ENCODE assay signal across 9 cellular contexts in the genomic region with DNA sequence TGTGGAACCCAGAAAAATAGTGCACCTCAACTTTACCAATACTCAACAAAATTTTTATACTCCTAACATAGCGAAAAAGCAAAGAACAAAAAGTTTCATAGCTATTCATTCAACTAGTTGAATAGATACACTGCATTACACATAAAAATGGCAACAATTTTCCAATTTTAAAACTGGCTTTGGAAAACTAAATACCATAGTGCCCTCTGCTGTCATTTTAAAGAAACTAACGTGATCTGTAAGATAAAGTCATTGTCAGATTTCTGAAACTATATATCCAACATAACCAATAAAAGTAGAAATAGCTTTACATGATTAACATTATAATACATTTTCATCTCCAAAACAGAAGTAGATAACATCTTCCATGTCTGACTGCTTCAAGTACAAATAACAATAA. TPM values are rescaled to one million over a fixed set of nuclear protein-coding genes. Genes with fewer than 3 reads are reported as not detected.
A peak's percentile ranks its signal among the peaks of the same experiment; 100 is the strongest.
DNase-seq lines count a peak whose midpoint lies in the region; ATAC-seq, FAIRE-seq and TF ChIP-seq lines count a peak whose summit lies in the region.
"Had no signal": no experiment of that assay in that cellular context is flagged by ENCODE, and none has a peak within 500 bp of the region (broad histone marks: within the 10 kb centered on the region; RNA-seq: fewer than 3 reads in every experiment).

No MANE protein-coding gene starts in this region.

- H3K27me3 Mint-ChIP-seq in GM23338 (ENCODE audit: insufficient read depth, low read depth, poor library complexity): no peaks in the 10 kb centered on the region

- no peak for ATAC-seq in GM23338
- no peak for ATAC-seq in Panc1
- ATAC-seq in HG02938 (IDR thresholded peaks at IDR 0.05; ENCODE audit: unreplicated experiment): no peak
- no peak for ATAC-seq in GM21423 (IDR thresholded peaks at IDR 0.05; ENCODE audit: unreplicated experiment)

- no peak overlapping the region for H3K4me3 ChIP-seq in GM23338
- no peak overlapping the region for H3K4me3 ChIP-seq in Panc1 (ENCODE audit: low read depth in 2 of 2, low read length in 2 of 2)

- no peaks in the 10 kb centered on the region; the same call in 1 of the 3 replicates for H3K9me3 Mint-ChIP-seq in GM23338

- H3K9me3 ChIP-seq in Panc1 (ENCODE audit: control insufficient read depth, insufficient read depth, low read depth, low read length): no peaks in the 10 kb centered on the region

- DNase-seq in GM23338 (ENCODE audit: low spot score) (peak; percentile 49), Panc1 (ENCODE audit: low read depth, low spot score) (no peak), fibroblast of gingiva (ENCODE audit: low read depth) (peak; percentile 26), epidermal melanocyte (ENCODE audit: insufficient read length, low spot score) (no peak), NCI-H146 (lab: John Stamatoyannopoulos, UW) (no peak)
- DNase-seq: activated CD8-positive, alpha-beta memory T cell treated with anti-CD3 and anti-CD28 coated beads, Interleukin-2, amount 50 U/mL, for 48 hours had no signal

- intact Hi-C loops in Panc1 (cut with micrococcal nuclease; ENCODE audit: unreplicated experiment): no loop called here

- POLR2A ChIA-PET in Panc1 (lab: Charles Lee): no interaction called here

- H3K4me2 ChIP-seq in GM23338: no peak overlapping the region

- H3K79me2 ChIP-seq in GM23338 (replicated peaks; ENCODE audit: insufficient read depth): no peaks in the 10 kb centered on the region

- BruUV-seq in Panc1 (replicated peaks; lab: Mats Ljungman, UMichigan): no TSS peak

- H3K27me3 ChIP-seq in GM23338 (ENCODE audit: insufficient read depth) (no peaks in the 10 kb centered on the region), Panc1 (ENCODE audit: control insufficient read depth, insufficient read depth, low read length) (no peaks in the 10 kb centered on the region)

- no peaks in the 10 kb centered on the region for H3K9me2 ChIP-seq in GM23338 (ENCODE audit: insufficient read depth)

- in situ Hi-C loops in Panc1 (cut with HindIII; ENCODE audit: low pct_unique_long_range_greater_than_20kb, low sequenced_read_pairs): no loop called here

- H3K27ac Mint-ChIP-seq in GM23338: no peak overlapping the region

- peak; percentile 99 for FAIRE-seq in A204.1 (lab: Jason Lieb, UNC)

- H3K36me3 ChIP-seq in GM23338 (ENCODE audit: insufficient read depth): no peaks in the 10 kb centered on the region
- H3K36me3 ChIP-seq in Panc1 (ENCODE audit: control insufficient read depth, insufficient read depth, low read length): no peaks in the 10 kb centered on the region

- H3K4me1 Mint-ChIP-seq in GM23338: peaks cover 21% of the 10 kb centered on the region

- no peaks in the 10 kb centered on the region for H4K20me1 ChIP-seq in GM23338 (replicated peaks; ENCODE audit: insufficient read depth)

- H3K4me1 ChIP-seq in GM23338 (ENCODE audit: insufficient read depth): peaks cover 17% of the 10 kb centered on the region
- H3K4me1 ChIP-seq in Panc1 (ENCODE audit: control insufficient read depth, insufficient read depth, low read length): no peaks in the 10 kb centered on the region

- CTCF ChIA-PET in Panc1 (lab: Charles Lee): interaction anchor here (0.6 kb wide), 1 partner anchor 58 kb away, joined by 5 read pairs; no protein-coding TSS in a partner anchor

- H3K27ac ChIP-seq in GM23338 (ENCODE audit: low read depth) (no peak overlapping the region), Panc1 (ENCODE audit: low read length) (no peak overlapping the region)

- peaks cover 10% of the 10 kb centered on the region; the same call in 2 of the 3 replicates for H3K36me3 Mint-ChIP-seq in GM23338 (ENCODE audit: low read depth)

- no peak overlapping the region for H2AFZ ChIP-seq in GM23338

- H3K4me3 Mint-ChIP-seq in GM23338: no peak overlapping the region

- TF ChIP-seq CTCF in GM23338 (conservative IDR thresholded peaks at IDR 0.05; ENCODE audit: low read depth in 2 of 2): peak; percentile 55 to 73
- peak; percentile 45; the same call in 1 of the 2 replicates for TF ChIP-seq CTCF in Panc1 (IDR thresholded peaks at IDR 0.05)

- no peaks in the 10 kb centered on the region for H3F3A ChIP-seq in GM23338 (replicated peaks; ENCODE audit: low read depth)

TF ChIP-seq in GM23338, 12 proteins besides CTCF, POLR2A, EP300 and RAD21 (continues in another document):
- TF ChIP-seq, protein P1, sequence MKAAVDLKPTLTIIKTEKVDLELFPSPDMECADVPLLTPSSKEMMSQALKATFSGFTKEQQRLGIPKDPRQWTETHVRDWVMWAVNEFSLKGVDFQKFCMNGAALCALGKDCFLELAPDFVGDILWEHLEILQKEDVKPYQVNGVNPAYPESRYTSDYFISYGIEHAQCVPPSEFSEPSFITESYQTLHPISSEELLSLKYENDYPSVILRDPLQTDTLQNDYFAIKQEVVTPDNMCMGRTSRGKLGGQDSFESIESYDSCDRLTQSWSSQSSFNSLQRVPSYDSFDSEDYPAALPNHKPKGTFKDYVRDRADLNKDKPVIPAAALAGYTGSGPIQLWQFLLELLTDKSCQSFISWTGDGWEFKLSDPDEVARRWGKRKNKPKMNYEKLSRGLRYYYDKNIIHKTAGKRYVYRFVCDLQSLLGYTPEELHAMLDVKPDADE (IDR thresholded peaks at IDR 0.05): no peak
- TF ChIP-seq EZH2phosphoT487 (IDR thresholded peaks at IDR 0.05; ENCODE audit: unreplicated experiment): no peak
- TF ChIP-seq, protein P2, sequence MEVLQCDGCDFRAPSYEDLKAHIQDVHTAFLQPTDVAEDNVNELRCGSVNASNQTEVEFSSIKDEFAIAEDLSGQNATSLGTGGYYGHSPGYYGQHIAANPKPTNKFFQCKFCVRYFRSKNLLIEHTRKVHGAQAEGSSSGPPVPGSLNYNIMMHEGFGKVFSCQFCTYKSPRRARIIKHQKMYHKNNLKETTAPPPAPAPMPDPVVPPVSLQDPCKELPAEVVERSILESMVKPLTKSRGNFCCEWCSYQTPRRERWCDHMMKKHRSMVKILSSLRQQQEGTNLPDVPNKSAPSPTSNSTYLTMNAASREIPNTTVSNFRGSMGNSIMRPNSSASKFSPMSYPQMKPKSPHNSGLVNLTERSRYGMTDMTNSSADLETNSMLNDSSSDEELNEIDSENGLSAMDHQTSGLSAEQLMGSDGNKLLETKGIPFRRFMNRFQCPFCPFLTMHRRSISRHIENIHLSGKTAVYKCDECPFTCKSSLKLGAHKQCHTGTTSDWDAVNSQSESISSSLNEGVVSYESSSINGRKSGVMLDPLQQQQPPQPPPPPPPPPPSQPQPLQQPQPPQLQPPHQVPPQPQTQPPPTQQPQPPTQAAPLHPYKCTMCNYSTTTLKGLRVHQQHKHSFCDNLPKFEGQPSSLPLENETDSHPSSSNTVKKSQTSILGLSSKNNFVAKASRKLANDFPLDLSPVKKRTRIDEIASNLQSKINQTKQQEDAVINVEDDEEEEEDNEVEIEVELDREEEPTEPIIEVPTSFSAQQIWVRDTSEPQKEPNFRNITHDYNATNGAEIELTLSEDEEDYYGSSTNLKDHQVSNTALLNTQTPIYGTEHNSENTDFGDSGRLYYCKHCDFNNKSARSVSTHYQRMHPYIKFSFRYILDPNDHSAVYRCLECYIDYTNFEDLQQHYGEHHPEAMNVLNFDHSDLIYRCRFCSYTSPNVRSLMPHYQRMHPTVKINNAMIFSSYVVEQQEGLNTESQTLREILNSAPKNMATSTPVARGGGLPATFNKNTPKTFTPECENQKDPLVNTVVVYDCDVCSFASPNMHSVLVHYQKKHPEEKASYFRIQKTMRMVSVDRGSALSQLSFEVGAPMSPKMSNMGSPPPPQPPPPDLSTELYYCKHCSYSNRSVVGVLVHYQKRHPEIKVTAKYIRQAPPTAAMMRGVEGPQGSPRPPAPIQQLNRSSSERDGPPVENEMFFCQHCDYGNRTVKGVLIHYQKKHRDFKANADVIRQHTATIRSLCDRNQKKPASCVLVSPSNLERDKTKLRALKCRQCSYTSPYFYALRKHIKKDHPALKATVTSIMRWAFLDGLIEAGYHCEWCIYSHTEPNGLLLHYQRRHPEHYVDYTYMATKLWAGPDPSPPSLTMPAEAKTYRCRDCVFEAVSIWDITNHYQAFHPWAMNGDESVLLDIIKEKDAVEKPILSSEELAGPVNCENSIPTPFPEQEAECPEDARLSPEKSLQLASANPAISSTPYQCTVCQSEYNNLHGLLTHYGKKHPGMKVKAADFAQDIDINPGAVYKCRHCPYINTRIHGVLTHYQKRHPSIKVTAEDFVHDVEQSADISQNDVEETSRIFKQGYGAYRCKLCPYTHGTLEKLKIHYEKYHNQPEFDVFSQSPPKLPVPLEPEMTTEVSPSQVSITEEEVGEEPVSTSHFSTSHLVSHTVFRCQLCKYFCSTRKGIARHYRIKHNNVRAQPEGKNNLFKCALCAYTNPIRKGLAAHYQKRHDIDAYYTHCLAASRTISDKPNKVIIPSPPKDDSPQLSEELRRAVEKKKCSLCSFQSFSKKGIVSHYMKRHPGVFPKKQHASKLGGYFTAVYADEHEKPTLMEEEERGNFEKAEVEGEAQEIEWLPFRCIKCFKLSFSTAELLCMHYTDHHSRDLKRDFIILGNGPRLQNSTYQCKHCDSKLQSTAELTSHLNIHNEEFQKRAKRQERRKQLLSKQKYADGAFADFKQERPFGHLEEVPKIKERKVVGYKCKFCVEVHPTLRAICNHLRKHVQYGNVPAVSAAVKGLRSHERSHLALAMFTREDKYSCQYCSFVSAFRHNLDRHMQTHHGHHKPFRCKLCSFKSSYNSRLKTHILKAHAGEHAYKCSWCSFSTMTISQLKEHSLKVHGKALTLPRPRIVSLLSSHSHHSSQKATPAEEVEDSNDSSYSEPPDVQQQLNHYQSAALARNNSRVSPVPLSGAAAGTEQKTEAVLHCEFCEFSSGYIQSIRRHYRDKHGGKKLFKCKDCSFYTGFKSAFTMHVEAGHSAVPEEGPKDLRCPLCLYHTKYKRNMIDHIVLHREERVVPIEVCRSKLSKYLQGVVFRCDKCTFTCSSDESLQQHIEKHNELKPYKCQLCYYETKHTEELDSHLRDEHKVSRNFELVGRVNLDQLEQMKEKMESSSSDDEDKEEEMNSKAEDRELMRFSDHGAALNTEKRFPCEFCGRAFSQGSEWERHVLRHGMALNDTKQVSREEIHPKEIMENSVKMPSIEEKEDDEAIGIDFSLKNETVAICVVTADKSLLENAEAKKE (CRISPR knock-in tag; IDR thresholded peaks at IDR 0.05): no peak

RNA-seq across cellular contexts. Expression of a gene that starts 31.6 kb away (rescaled TPM):
- 15.4 TPM in 2 replicates for total RNA-seq in GM23338 (2014; rRNA removed; shearing (Covaris generic))
- polyA plus RNA-seq in GM23338 (2016; fragmentation: Nextera tagmentation; extraction: Ambion mirVana): 4.1 and 4.4 TPM in 2 replicates
- total RNA-seq in Panc1 (2021; ENCODE audit: unreplicated experiment): 10.0 TPM
- polyA plus RNA-seq in Panc1 (2012; ENCODE audit: insufficient read length): 5.3 TPM

Comparison
In these comparisons a context has a peak if more than half of its experiments do, and no peak if none do; other contexts are left out.
1. DNase-seq: peak in GM23338 (single experiment) and fibroblast of gingiva (single experiment); none in Panc1 (single experiment), epidermal melanocyte (single experiment) and NCI-H146 (single experiment).